ENCODE assay signal across 1 cellular context in genomic region chr21:33078907-33079582, GRCh38.
TF ChIP-seq lines count a peak whose summit lies in the region.

No MANE protein-coding gene starts in this region.

TF ChIP-seq in HEK293, 187 proteins besides CTCF, POLR2A, EP300 and RAD21 (continued from another document and continues in another):
- TF ChIP-seq PRDM2 (tag by site-specific recombination; IDR thresholded peaks at IDR 0.05; ENCODE audit: borderline replicate concordance) (no peak), ZNF529 (tag by site-specific recombination; IDR thresholded peaks at IDR 0.05; ENCODE audit: insufficient replicate concordance) (no peak), ZEB2 (tag by site-specific recombination; IDR thresholded peaks at IDR 0.05) (peak; percentile 82), ZNF645 (tag by site-specific recombination; IDR thresholded peaks at IDR 0.05) (no peak), ZNF202 (tag by site-specific recombination; IDR thresholded peaks at IDR 0.05; ENCODE audit: borderline replicate concordance) (no peak), ZNF548 (tag by site-specific recombination; IDR thresholded peaks at IDR 0.05) (no peak), ZNF596 (tag by site-specific recombination; IDR thresholded peaks at IDR 0.05) (no peak), ZNF785 (tag by site-specific recombination; IDR thresholded peaks at IDR 0.05) (no peak), ZNF394 (tag by site-specific recombination; IDR thresholded peaks at IDR 0.05; ENCODE audit: borderline replicate concordance) (peak; percentile 88; the same call in 1 of the 2 replicates), YY1 (tag by site-specific recombination; IDR thresholded peaks at IDR 0.05) (no peak), KLF9 (tag by site-specific recombination; IDR thresholded peaks at IDR 0.05; ENCODE audit: low read depth) (no peak), MEIS1 (CRISPR knock-in tag; IDR thresholded peaks at IDR 0.05; ENCODE audit: borderline replicate concordance) (no peak), ELK4 (IDR thresholded peaks at IDR 0.05; ENCODE audit: borderline replicate concordance, low read depth, low read length) (no peak), ZNF629 (tag by site-specific recombination; IDR thresholded peaks at IDR 0.05) (peak; percentile 98), PRDM10 (tag by site-specific recombination; IDR thresholded peaks at IDR 0.05) (peak; percentile 55; the same call in 1 of the 2 replicates), ZNF146 (tag by site-specific recombination; IDR thresholded peaks at IDR 0.05) (no peak), KLF10 (tag by site-specific recombination; IDR thresholded peaks at IDR 0.05) (no peak), PRDM1 (tag by site-specific recombination; IDR thresholded peaks at IDR 0.05) (peak; percentile 87), ZNF18 (tag by site-specific recombination; IDR thresholded peaks at IDR 0.05) (no peak), SP7 (tag by site-specific recombination; IDR thresholded peaks at IDR 0.05) (peak; percentile 95), ZNF335 (tag by site-specific recombination; conservative IDR thresholded peaks at IDR 0.05) (peak; percentile 85), PRDM4 (tag by site-specific recombination; IDR thresholded peaks at IDR 0.05) (no peak), ZNF658 (tag by site-specific recombination; IDR thresholded peaks at IDR 0.05) (no peak), ZNF777 (tag by site-specific recombination; IDR thresholded peaks at IDR 0.05; ENCODE audit: borderline replicate concordance) (no peak), ZNF184 (tag by site-specific recombination; IDR thresholded peaks at IDR 0.05) (peak; percentile 93), ZNF23 (tag by site-specific recombination; IDR thresholded peaks at IDR 0.05; ENCODE audit: borderline replicate concordance) (no peak), ZNF302 (tag by site-specific recombination; IDR thresholded peaks at IDR 0.05; ENCODE audit: low read depth) (no peak), ZNF248 (tag by site-specific recombination; IDR thresholded peaks at IDR 0.05) (no peak), ZNF350 (tag by site-specific recombination; IDR thresholded peaks at IDR 0.05) (no peak), ZNF391 (tag by site-specific recombination; IDR thresholded peaks at IDR 0.05; ENCODE audit: borderline replicate concordance, low read depth) (no peak; the same call in 1 of the 2 replicates), REST (tag by site-specific recombination; IDR thresholded peaks at IDR 0.05) (no peak), ZNF214 (tag by site-specific recombination; IDR thresholded peaks at IDR 0.05; ENCODE audit: borderline replicate concordance) (no peak), HOXC10 (CRISPR knock-in tag; IDR thresholded peaks at IDR 0.05) (no peak), ZBTB26 (tag by site-specific recombination; optimal IDR thresholded peaks at IDR 0.05) (peak; percentile 23), ZNF692 (tag by site-specific recombination; IDR thresholded peaks at IDR 0.05) (peak; percentile 88), ZNF768 (tag by site-specific recombination; IDR thresholded peaks at IDR 0.05) (no peak)
